In the genomic region with DNA sequence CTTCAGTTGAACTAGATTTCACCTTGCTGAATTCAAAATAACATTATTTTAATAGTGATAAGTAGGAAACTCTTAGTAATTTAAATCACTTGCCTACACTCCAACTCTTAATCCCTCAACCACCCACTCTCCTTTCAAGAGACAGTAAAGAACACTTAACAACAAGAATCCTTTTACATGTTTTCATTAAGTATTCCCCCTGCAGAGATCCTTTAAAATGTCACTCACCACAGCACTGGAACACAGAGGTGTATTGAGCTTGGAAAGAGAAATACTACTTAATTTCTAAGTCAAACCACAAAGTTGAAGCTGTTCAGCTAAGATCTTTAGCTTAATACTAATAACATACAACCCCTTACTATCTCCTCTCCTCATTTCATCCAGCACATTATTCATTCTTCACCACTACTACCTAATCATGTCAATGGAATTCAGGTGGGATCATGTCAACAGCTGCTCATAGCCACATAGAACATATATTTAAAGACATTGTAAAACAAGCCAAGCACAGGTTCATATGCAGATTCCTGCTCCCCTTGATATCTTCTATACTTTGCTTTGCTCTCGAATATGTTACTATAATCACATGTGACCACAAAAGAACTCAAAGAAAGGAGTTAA, we compare ENCODE assay signal across 17 cellular contexts.
"Had no signal": no experiment of that assay in that cellular context is flagged by ENCODE, and none has a peak within 500 bp of the region (broad histone marks: within the 10 kb centered on the region; RNA-seq: fewer than 3 reads in every experiment).

No MANE protein-coding gene starts in this region.

- ATAC-seq: activated naive CD8-positive, alpha-beta T cell treated with anti-CD3 and anti-CD28 coated beads, Interleukin-2, amount 50 U/mL, for 24 hours; sciatic nerve; stimulated activated naive CD8-positive, alpha-beta T cell treated with anti-CD3 and anti-CD28 coated beads, Interleukin-15, Interleukin-2, amounts not matched to agents 100 U/mL and 50 U/mL, for 24 hours; upper lobe of right lung had no signal

- H3K9me3 ChIP-seq: ascending aorta, prostate gland, upper lobe of right lung had no signal

- FAIRE-seq: TTC549 had no signal

- H3K36me3 ChIP-seq: ascending aorta, prostate gland, upper lobe of right lung had no signal

- H3K4me3 ChIP-seq: ascending aorta, coronary artery, prostate gland, upper lobe of right lung had no signal

- H3K27ac ChIP-seq: ascending aorta, coronary artery, prostate gland, upper lobe of right lung had no signal

- H3K4me1 ChIP-seq: ascending aorta, prostate gland, upper lobe of right lung had no signal

- DNase-seq: activated CD4-positive, alpha-beta T cell treated with anti-CD3 and anti-CD28 coated beads, Interleukin-2, amount 10 ng/mL, durations not matched to agents 7 days and 5 days; activated CD4-positive, CD25-positive, alpha-beta regulatory T cell; activated CD8-positive, alpha-beta memory T cell treated with anti-CD3 and anti-CD28 coated beads for 24 hours; activated naive CD4-positive, alpha-beta T cell treated with Interleukin-2 at 50 U/mL for 16 hours; activated naive CD8-positive, alpha-beta T cell treated with anti-CD3 and anti-CD28 coated beads, Interleukin-2, amount 50 U/mL, for 24 hours; central memory CD4-positive, alpha-beta T cell; effector CD8-positive, alpha-beta T cell; immature natural killer cell; nephron progenitor cell; stimulated activated CD4-positive, alpha-beta T cell treated with anti-CD3 and anti-CD28 coated beads, Interleukin-12 subunit alpha, Interleukin-12 subunit beta, amount 100 ng/mL, for 4 hours; stimulated activated naive CD8-positive, alpha-beta T cell treated with anti-CD3 and anti-CD28 coated beads, Interleukin-15, Interleukin-2, amounts not matched to agents 100 U/mL and 50 U/mL, for 24 hours; upper lobe of right lung had no signal

- H3K27me3 ChIP-seq: ascending aorta, upper lobe of right lung had no signal
